ENCODE assay signal across 20 cellular contexts in genomic region chr5:91095321-91095720, GRCh38.
DNase-seq lines count a peak whose midpoint lies in the region; ATAC-seq, FAIRE-seq and TF ChIP-seq lines count a peak whose summit lies in the region.
"Had no signal": no experiment of that assay in that cellular context is flagged by ENCODE, and none has a peak within 500 bp of the region (broad histone marks: within the 10 kb centered on the region; RNA-seq: fewer than 3 reads in every experiment).

No MANE protein-coding gene starts in this region.

- POLR2A ChIA-PET in endothelial cell of umbilical vein (lab: Charles Lee) = no interaction called here

- H3K4me3 ChIP-seq in choroid plexus epithelial cell (ENCODE audit: low read depth, low read length) = no peak overlapping the region
- H3K4me3 ChIP-seq in endothelial cell of umbilical vein (replicated peaks in 1 of 3; ENCODE audit: insufficient read depth in 1 of 3, low read depth in 1 of 3, low read length in 3 of 3) = no peak overlapping the region
- no peak overlapping the region for H3K4me3 ChIP-seq in thyroid gland (replicated peaks in 1 of 3)
- H3K4me3 ChIP-seq: GM12878 had no signal

- FAIRE-seq in endothelial cell of umbilical vein (lab: Jason Lieb, UNC) = peak; percentile 53
- FAIRE-seq: A204.1, GM18507, HTR-8/SVneo had no signal

- no peak for DNase-seq in natural killer cell
- DNase-seq in natural killer cell treated with Interleukin-12 subunit alpha and Interleukin-12 subunit beta and Interleukin-15 and Interleukin-18, amount 100 ng/mL, for 72 hours (ENCODE audit: low spot score) = no peak
- DNase-seq in choroid plexus epithelial cell (ENCODE audit: low read depth) = peak; percentile 41
- DNase-seq in endothelial cell of umbilical vein (ENCODE audit: low read depth, low spot score) = peak; percentile 58
- no peak for DNase-seq in thyroid gland
- no peak for DNase-seq in T-helper 17 cell
- DNase-seq in T-helper 2 cell = no peak
- DNase-seq in activated CD4-positive, alpha-beta T cell treated with anti-CD3 and anti-CD28 coated beads for 4 hours = no peak
- DNase-seq: C1 segment of cervical spinal cord; CD4-positive, alpha-beta T cell; DMS79; GOT3; HCEC 1CT; HFFc6 had no signal

- H3K4me2 ChIP-seq in endothelial cell of umbilical vein (ENCODE audit: insufficient read depth, low read length) = no peak overlapping the region

- H3K27me3 Mint-ChIP-seq in natural killer cell (ENCODE audit: low read depth in 2 of 2) = peaks cover 3 to 5% of the 10 kb centered on the region in 2 donors
- H3K27me3 Mint-ChIP-seq in natural killer cell treated with Interleukin-12 subunit alpha and Interleukin-12 subunit beta and Interleukin-15 and Interleukin-18, amount 100 ng/mL, for 72 hours = peaks cover 0 to 5% of the 10 kb centered on the region in 2 donors
- peaks cover 26% of the 10 kb centered on the region for H3K27me3 Mint-ChIP-seq in T-helper 17 cell
- H3K27me3 Mint-ChIP-seq: CD4-positive, alpha-beta T cell had no signal

- H3K36me3 Mint-ChIP-seq in natural killer cell (no peaks in the 10 kb centered on the region), T-helper 17 cell (ENCODE audit: low read depth) (no peaks in the 10 kb centered on the region)
- H3K36me3 Mint-ChIP-seq in natural killer cell treated with Interleukin-12 subunit alpha and Interleukin-12 subunit beta and Interleukin-15 and Interleukin-18, amount 100 ng/mL, for 72 hours = no peaks in the 10 kb centered on the region

- H2AFZ ChIP-seq in endothelial cell of umbilical vein (ENCODE audit: low read depth, low read length) = no peak overlapping the region

- ATAC-seq in natural killer cell = peak in 2 of 3 donors; percentile 38 to 54
- ATAC-seq in natural killer cell treated with Interleukin-12 subunit alpha and Interleukin-12 subunit beta and Interleukin-15 and Interleukin-18, amount 100 ng/mL, for 72 hours = no peak
- no peak for ATAC-seq in T-helper 17 cell
- ATAC-seq: GM12878 had no signal

- H3K27ac ChIP-seq in endothelial cell of umbilical vein (ENCODE audit: insufficient read depth, low read depth, low read length) (no peak overlapping the region), thyroid gland (peak overlapping the region; percentile 59 to 82 (median 69))

- H3K9me1 ChIP-seq in endothelial cell of umbilical vein (replicated peaks; ENCODE audit: control insufficient read depth, extremely low read depth, insufficient read depth, low read length) = no peaks in the 10 kb centered on the region

- no peak for TF ChIP-seq CTCF in natural killer cell (IDR thresholded peaks at IDR 0.05)
- no peak for TF ChIP-seq CTCF in choroid plexus epithelial cell (conservative IDR thresholded peaks at IDR 0.05; ENCODE audit: low read depth, low read length)
- no peak for TF ChIP-seq CTCF in endothelial cell of umbilical vein (IDR thresholded peaks at IDR 0.05; ENCODE audit: extremely low read depth in 1 of 2, insufficient read depth in 1 of 2, low read depth in 1 of 2, low read length in 2 of 2)
- TF ChIP-seq CTCF in thyroid gland (IDR thresholded peaks at IDR 0.05) = no peak

- 74 to 75% methylated on average over 3 of the region's 3 CpGs for WGBS in thyroid gland, 2 donors

- dilution Hi-C loops in endothelial cell of umbilical vein (cut with MboI; ENCODE audit: extremely low pct_ligation_motif_present, low sequenced_read_pairs) = no loop called here

- H4K20me1 ChIP-seq in endothelial cell of umbilical vein (replicated peaks; ENCODE audit: control insufficient read depth, extremely low read depth, insufficient read depth, low read length) = no peaks in the 10 kb centered on the region

- no peaks in the 10 kb centered on the region for H3K79me2 ChIP-seq in endothelial cell of umbilical vein (ENCODE audit: control insufficient read depth, insufficient read depth, low read length)

- TF ChIP-seq POLR2A in endothelial cell of umbilical vein (IDR thresholded peaks at IDR 0.05; ENCODE audit: low read depth, low read length) (no peak), thyroid gland (IDR thresholded peaks at IDR 0.05) (no peak)

- H3K4me3 Mint-ChIP-seq in natural killer cell (no peak overlapping the region), T-helper 17 cell (no peak overlapping the region)
- no peak overlapping the region for H3K4me3 Mint-ChIP-seq in natural killer cell treated with Interleukin-12 subunit alpha and Interleukin-12 subunit beta and Interleukin-15 and Interleukin-18, amount 100 ng/mL, for 72 hours
- H3K4me3 Mint-ChIP-seq: B cell; CD4-positive, alpha-beta T cell; HFFc6; IgD-negative memory B cell had no signal

- no peak overlapping the region for H3K9ac ChIP-seq in endothelial cell of umbilical vein (replicated peaks; ENCODE audit: extremely low read depth, insufficient read depth, low read length)

- intact Hi-C loops in natural killer cell (cut with micrococcal nuclease) = loop anchor here (5.0 kb wide), 1 partner anchor 122 kb away; no protein-coding TSS in a partner anchor
- intact Hi-C loops in endothelial cell of umbilical vein (cut with micrococcal nuclease) = no loop called here
- intact Hi-C loops in thyroid gland (cut with DNase I) = loop anchor here (10.0 kb wide), 1 partner anchor 161 kb away; no protein-coding TSS in a partner anchor

- H3K27me3 ChIP-seq in endothelial cell of umbilical vein (ENCODE audit: control insufficient read depth in 2 of 2, insufficient read depth in 2 of 2, low read length in 2 of 2) = no peaks in the 10 kb centered on the region
- H3K27me3 ChIP-seq in thyroid gland = no peaks in the 10 kb centered on the region

- H3K36me3 ChIP-seq in endothelial cell of umbilical vein (ENCODE audit: control insufficient read depth in 2 of 2, extremely low read depth in 1 of 2, insufficient read depth in 2 of 2, low read length in 2 of 2) (no peaks in the 10 kb centered on the region), thyroid gland (no peaks in the 10 kb centered on the region)

- H3K9me3 ChIP-seq in endothelial cell of umbilical vein (replicated peaks; ENCODE audit: control insufficient read depth, insufficient read depth, low read length) = no peaks in the 10 kb centered on the region
- H3K9me3 ChIP-seq in thyroid gland = no peaks in the 10 kb centered on the region
- no peaks in the 10 kb centered on the region for H3K9me3 ChIP-seq in T-helper 17 cell (ENCODE audit: control insufficient read depth, low read length, poor library complexity, severe bottlenecking)

- peak overlapping the region in 1 of 2 donors; percentile 42 for H3K27ac Mint-ChIP-seq in natural killer cell
- H3K27ac Mint-ChIP-seq in natural killer cell treated with Interleukin-12 subunit alpha and Interleukin-12 subunit beta and Interleukin-15 and Interleukin-18, amount 100 ng/mL, for 72 hours = no peak overlapping the region
- no peak overlapping the region for H3K27ac Mint-ChIP-seq in T-helper 17 cell
- H3K27ac Mint-ChIP-seq: B cell; CD4-positive, alpha-beta T cell; HFFc6; IgD-negative memory B cell had no signal

- H3K4me1 ChIP-seq in endothelial cell of umbilical vein (ENCODE audit: control insufficient read depth, extremely low read depth, insufficient read depth, low read length) (no peaks in the 10 kb centered on the region), thyroid gland (peaks cover 39 to 57% of the 10 kb centered on the region in 2 donors)

- CTCF ChIA-PET in endothelial cell of umbilical vein (lab: Charles Lee) = interaction anchor here (1.3 to 2.3 kb wide), 3 partner anchors 163 to 289 kb away, joined by 5 to 16 read pairs (median 7); no protein-coding TSS in a partner anchor

- peaks cover 25 to 37% of the 10 kb centered on the region in 2 donors for H3K4me1 Mint-ChIP-seq in natural killer cell
- peaks cover 11 to 17% of the 10 kb centered on the region in 2 donors for H3K4me1 Mint-ChIP-seq in natural killer cell treated with Interleukin-12 subunit alpha and Interleukin-12 subunit beta and Interleukin-15 and Interleukin-18, amount 100 ng/mL, for 72 hours (ENCODE audit: low read depth in 2 of 2)
- H3K4me1 Mint-ChIP-seq in T-helper 17 cell = peaks cover 2% of the 10 kb centered on the region
- H3K4me1 Mint-ChIP-seq: B cell, IgD-negative memory B cell had no signal

- H3K9me3 Mint-ChIP-seq in natural killer cell = no peaks in the 10 kb centered on the region
- H3K9me3 Mint-ChIP-seq in natural killer cell treated with Interleukin-12 subunit alpha and Interleukin-12 subunit beta and Interleukin-15 and Interleukin-18, amount 100 ng/mL, for 72 hours = no peaks in the 10 kb centered on the region
- H3K9me3 Mint-ChIP-seq: CD4-positive, alpha-beta T cell; HFFc6; IgD-negative memory B cell had no signal

- no TSS peak for BruUV-seq in endothelial cell of umbilical vein (replicated peaks; lab: Mats Ljungman, UMichigan)

TF ChIP-seq in endothelial cell of umbilical vein, 7 proteins besides CTCF, POLR2A, EP300 and RAD21:
- TF ChIP-seq JUN (IDR thresholded peaks at IDR 0.05; ENCODE audit: borderline replicate concordance, insufficient read depth, insufficient read length, low read depth) = no peak
- no peak for TF ChIP-seq FOS (IDR thresholded peaks at IDR 0.05; ENCODE audit: borderline replicate concordance, insufficient read depth, low read length)
- TF ChIP-seq EZH2 (IDR thresholded peaks at IDR 0.05; ENCODE audit: borderline replicate concordance, low read depth, low read length, severe bottlenecking) = no peak
- no peak for TF ChIP-seq POLR2AphosphoS5 (IDR thresholded peaks at IDR 0.05; ENCODE audit: insufficient read depth, low read depth, low read length)
- no peak for TF ChIP-seq GATA2 (IDR thresholded peaks at IDR 0.05; ENCODE audit: insufficient read depth, insufficient read length, low read depth, low read length)
- TF ChIP-seq MAX (IDR thresholded peaks at IDR 0.05; ENCODE audit: insufficient read depth, insufficient read length) = no peak
- TF ChIP-seq MYC (IDR thresholded peaks at IDR 0.05; ENCODE audit: low read depth, low read length) = no peak
TF ChIP-seq in endothelial cell of umbilical vein: peak in this region for 0.

Comparison
In these comparisons a context has a peak if more than half of its experiments do, and no peak if none do; other contexts are left out.
1. ATAC-seq: peak in natural killer cell (2 of 3); none in natural killer cell treated with Interleukin-12 subunit alpha and Interleukin-12 subunit beta and Interleukin-15 and Interleukin-18, amount 100 ng/mL, for 72 hours (0 of 2) and T-helper 17 cell (single experiment).
2. DNase-seq: peak in choroid plexus epithelial cell (single experiment) and endothelial cell of umbilical vein (single experiment); none in natural killer cell (single experiment), natural killer cell treated with Interleukin-12 subunit alpha and Interleukin-12 subunit beta and Interleukin-15 and Interleukin-18, amount 100 ng/mL, for 72 hours (single experiment), thyroid gland (0 of 2), T-helper 17 cell (0 of 3), T-helper 2 cell (0 of 5) and activated CD4-positive, alpha-beta T cell treated with anti-CD3 and anti-CD28 coated beads for 4 hours (0 of 2).